In genomic region chr2:878245-878930, GRCh38 we compare ENCODE assay signal across 17 cellular contexts.
DNase-seq lines count a peak whose midpoint lies in the region; ATAC-seq and TF ChIP-seq lines count a peak whose summit lies in the region.
"Had no signal": no experiment of that assay in that cellular context is flagged by ENCODE, and none has a peak within 500 bp of the region (broad histone marks: within the 10 kb centered on the region; RNA-seq: fewer than 3 reads in every experiment).

No MANE protein-coding gene starts in this region.

- peak; percentile 32 for DNase-seq in activated CD8-positive, alpha-beta memory T cell treated with anti-CD3 and anti-CD28 coated beads, Interleukin-2, amount 50 U/mL, for 48 hours
- peak; percentile 5 for DNase-seq in mucosa of gallbladder (ENCODE audit: low spot score)
- peak; percentile 20 for DNase-seq in stomach
- DNase-seq in NOMO-1 treated with dmso at 0.1 percent for 144 hours (lab: John Stamatoyannopoulos, UW; ENCODE audit: unreplicated experiment), result no peak
- DNase-seq: ACHN, AML-193, MV-4-11, NCI-H187, NCI-H2107, NCI-H510A treated with DMSO at 0.1 percent for 48 hours, NCI-H774, RPMI8226 had no signal

- H3K4me3 ChIP-seq in HEK293 (ENCODE audit: low read depth, low read length) (no peak overlapping the region), stomach (no peak overlapping the region)

- intact Hi-C loops in stomach (cut with DNase I; ENCODE audit: low total_unique reads), result no loop called here

- peaks cover 0 to 38% (median 7%) of the 10 kb centered on the region in 3 donors for H3K27me3 ChIP-seq in stomach

- H3K36me3 ChIP-seq in HEK293 (ENCODE audit: control insufficient read depth in 2 of 2, insufficient read depth in 1 of 2, low read length in 2 of 2) (no peaks in the 10 kb centered on the region), stomach (no peaks in the 10 kb centered on the region)

- H3K4me1 ChIP-seq in HEK293 (ENCODE audit: control insufficient read depth, insufficient read depth, low read length), result no peaks in the 10 kb centered on the region
- no peaks in the 10 kb centered on the region for H3K4me1 ChIP-seq in stomach

- TF ChIP-seq POLR2A in stomach (IDR thresholded peaks at IDR 0.05), result no peak

- no peak for TF ChIP-seq EP300 in stomach (IDR thresholded peaks at IDR 0.05)

- ATAC-seq in HG03439 (IDR thresholded peaks at IDR 0.05; ENCODE audit: unreplicated experiment) (no peak), GM21390 (IDR thresholded peaks at IDR 0.05; ENCODE audit: unreplicated experiment) (no peak)
- ATAC-seq: HCT116 had no signal

- WGBS in stomach, 5 donors, result 87 to 92% (median 90%) methylated on average over 10 to 11 of the region's 11 CpGs

- H3K27ac ChIP-seq in HEK293 (ENCODE audit: extremely low read depth, low read depth, low read length), result no peak overlapping the region
- H3K27ac ChIP-seq in stomach, result no peak overlapping the region
- H3K27ac ChIP-seq: KMS-11 had no signal

- H3K9me3 ChIP-seq in HEK293 (ENCODE audit: control insufficient read depth, insufficient read depth, low read depth, low read length) (no peaks in the 10 kb centered on the region), stomach (no peaks in the 10 kb centered on the region)

- CTCF ChIA-PET in HEK293 (lab: Yijun Ruan, JAX), result no interaction called here

- POLR2A ChIA-PET in HEK293 (lab: Yijun Ruan, JAX), result no interaction called here

- TF ChIP-seq CTCF in HEK293 (tag by site-specific recombination; IDR thresholded peaks at IDR 0.05), result no peak
- TF ChIP-seq CTCF in stomach (IDR thresholded peaks at IDR 0.05), result no peak

TF ChIP-seq in HEK293, 187 proteins besides CTCF, POLR2A, EP300 and RAD21 (continues in another document):
- no peak for TF ChIP-seq GLIS2 (tag by site-specific recombination; IDR thresholded peaks at IDR 0.05)
- no peak for TF ChIP-seq ZNF26 (tag by site-specific recombination; IDR thresholded peaks at IDR 0.05)
- TF ChIP-seq ZNF707 (tag by site-specific recombination; IDR thresholded peaks at IDR 0.05), result no peak
- no peak for TF ChIP-seq ZBTB6 (tag by site-specific recombination; IDR thresholded peaks at IDR 0.05)
- peak; percentile 64 for TF ChIP-seq ZFHX2 (tag by site-specific recombination; conservative IDR thresholded peaks at IDR 0.05)
- TF ChIP-seq ZBTB11 (tag by site-specific recombination; conservative IDR thresholded peaks at IDR 0.05; ENCODE audit: low read depth), result no peak
- TF ChIP-seq ZNF692 (tag by site-specific recombination; IDR thresholded peaks at IDR 0.05), result no peak
- no peak for TF ChIP-seq ZNF146 (tag by site-specific recombination; IDR thresholded peaks at IDR 0.05)
- TF ChIP-seq ZNF521 (tag by site-specific recombination; IDR thresholded peaks at IDR 0.05), result no peak
- no peak for TF ChIP-seq ZSCAN5A (tag by site-specific recombination; IDR thresholded peaks at IDR 0.05)
- TF ChIP-seq ZNF549 (tag by site-specific recombination; IDR thresholded peaks at IDR 0.05), result no peak
